29 cellular contexts compared by ENCODE assay signal in genomic region chr11:57614234-57614772, GRCh38. TPM values are rescaled to one million over a fixed set of nuclear protein-coding genes. Genes with fewer than 3 reads are reported as not detected.
"Had no signal": no experiment of that assay in that cellular context is flagged by ENCODE, and none has a peak within 500 bp of the region (broad histone marks: within the 10 kb centered on the region; RNA-seq: fewer than 3 reads in every experiment).

No MANE protein-coding gene starts in this region.

- H3K4me1 ChIP-seq: adrenal gland, body of pancreas, colonic mucosa, left lung, lower lobe of right lung, testis, transverse colon had no signal

- H3K4me3 ChIP-seq: adrenal gland, body of pancreas, colonic mucosa, left lung, lower lobe of right lung, testis, transverse colon had no signal

- H3K27ac ChIP-seq: adrenal gland, body of pancreas, colonic mucosa, epithelial cell of prostate, left lung, lower lobe of right lung, testis, transverse colon had no signal

- DNase-seq: activated CD4-positive, alpha-beta T cell treated with anti-CD3 and anti-CD28 coated beads for 4 hours; activated CD4-positive, alpha-beta T cell treated with anti-CD3 and anti-CD28 coated beads, Interleukin-2, amount 50 U/mL, for 4 hours; activated effector memory CD4-positive, alpha-beta T cell treated with anti-CD3 and anti-CD28 coated beads, Interleukin-2, amount 50 U/mL, for 16 hours; activated naive CD4-positive, alpha-beta T cell treated with anti-CD3 and anti-CD28 coated beads for 36 hours; activated naive CD8-positive, alpha-beta T cell treated with anti-CD3 and anti-CD28 coated beads for 36 hours; activated T-cell treated with anti-CD3 and anti-CD28 coated beads for 4 hours; adrenal gland; aorta; body of pancreas; cerebellar nuclear complex; colonic mucosa; effector CD8-positive, alpha-beta T cell; glutamatergic neuron; hippocampal formation; left lung; lower lobe of right lung; mesenchymal stem cell; naive thymus-derived CD8-positive, alpha-beta T cell; right cardiac atrium; stimulated activated CD4-positive, alpha-beta T cell treated with anti-CD3 and anti-CD28 coated beads, Interleukin-4, amount 100 ng/mL, for 1 hour; stimulated activated naive CD8-positive, alpha-beta T cell treated with anti-CD3 and anti-CD28 coated beads, Interleukin-15, Interleukin-2, amounts not matched to agents 100 U/mL and 50 U/mL, for 24 hours; testis; transverse colon had no signal

- H3K36me3 ChIP-seq: colonic mucosa had no signal

- ATAC-seq: body of pancreas; left lung; lower lobe of right lung; naive thymus-derived CD8-positive, alpha-beta T cell; right cardiac atrium; stimulated activated naive CD8-positive, alpha-beta T cell treated with anti-CD3 and anti-CD28 coated beads, Interleukin-15, Interleukin-2, amounts not matched to agents 100 U/mL and 50 U/mL, for 24 hours had no signal

- H3K27me3 ChIP-seq: adrenal gland, body of pancreas, colonic mucosa, left lung, testis, transverse colon had no signal

- H3K9me3 ChIP-seq: adrenal gland, body of pancreas, colonic mucosa, lower lobe of right lung, testis had no signal

- FAIRE-seq: endometrium, frontal cortex, urothelium cell line had no signal

RNA-seq across cellular contexts. Expression of gene SERPING1, which starts 16.8 kb away (rescaled TPM):
- total RNA-seq: dermis microvascular lymphatic vessel endothelial cell; naive thymus-derived CD8-positive, alpha-beta T cell had no signal
- polyA plus RNA-seq: naive thymus-derived CD8-positive, alpha-beta T cell had no signal

RNA-seq across cellular contexts. Expression of gene YPEL4, which starts 35.4 kb away (rescaled TPM):
- total RNA-seq: kidney epithelial cell had no signal
